Comparison of ENCODE assay signal across 34 cellular contexts in genomic region chr2:99763764-99764163, GRCh38.
"Had no signal": no experiment of that assay in that cellular context is flagged by ENCODE, and none has a peak within 500 bp of the region (broad histone marks: within the 10 kb centered on the region; RNA-seq: fewer than 3 reads in every experiment).

No MANE protein-coding gene starts in this region.

- H3K27ac Mint-ChIP-seq: activated CD4-positive, alpha-beta memory T cell treated with anti-CD3 and anti-CD28 coated beads, Interleukin-2, amount 10 ng/mL, durations not matched to agents 7 days and 5 days; activated CD8-positive, alpha-beta memory T cell treated with anti-CD3 and anti-CD28 coated beads, Interleukin-2, amount 10 ng/mL, durations not matched to agents 7 days and 5 days; activated naive CD4-positive, alpha-beta T cell treated with anti-CD3 and anti-CD28 coated beads, Interleukin-2, amount 50 U/mL, for 24 hours; activated naive CD8-positive, alpha-beta T cell treated with anti-CD3 and anti-CD28 coated beads, Interleukin-2, amount 10 ng/mL, durations not matched to agents 7 days and 5 days; activated T-cell treated with anti-CD3 and anti-CD28 coated beads, Interleukin-2, amount 50 U/mL, for 72 hours; activated T-helper 17 cell treated with anti-CD3 and anti-CD28 coated beads, Interleukin-2, amount 50 U/mL, for 72 hours; WTC11 had no signal

- H3K4me3 Mint-ChIP-seq: activated CD4-positive, alpha-beta memory T cell treated with anti-CD3 and anti-CD28 coated beads, Interleukin-2, amount 10 ng/mL, durations not matched to agents 7 days and 5 days; activated CD8-positive, alpha-beta memory T cell treated with anti-CD3 and anti-CD28 coated beads, Interleukin-2, amount 10 ng/mL, durations not matched to agents 7 days and 5 days; activated naive CD4-positive, alpha-beta T cell treated with anti-CD3 and anti-CD28 coated beads, Interleukin-2, amount 50 U/mL, for 24 hours; activated naive CD8-positive, alpha-beta T cell treated with anti-CD3 and anti-CD28 coated beads, Interleukin-2, amount 10 ng/mL, durations not matched to agents 7 days and 5 days; activated T-cell treated with anti-CD3 and anti-CD28 coated beads, Interleukin-2, amount 50 U/mL, for 72 hours; activated T-helper 17 cell treated with anti-CD3 and anti-CD28 coated beads, Interleukin-2, amount 50 U/mL, for 72 hours; WTC11 had no signal

- H3K9me3 Mint-ChIP-seq: activated CD4-positive, alpha-beta memory T cell treated with anti-CD3 and anti-CD28 coated beads, Interleukin-2, amount 10 ng/mL, durations not matched to agents 7 days and 5 days; activated naive CD8-positive, alpha-beta T cell treated with anti-CD3 and anti-CD28 coated beads, Interleukin-2, amount 10 ng/mL, durations not matched to agents 7 days and 5 days; activated T-cell treated with anti-CD3 and anti-CD28 coated beads, Interleukin-2, amount 50 U/mL, for 72 hours had no signal

- FAIRE-seq: TTC549 had no signal

- ATAC-seq: activated CD8-positive, alpha-beta memory T cell treated with anti-CD3 and anti-CD28 coated beads, Interleukin-2, amount 10 ng/mL, durations not matched to agents 7 days and 5 days; activated T-cell treated with anti-CD3 and anti-CD28 coated beads, Interleukin-2, amount 50 U/mL, for 72 hours; activated T-helper 17 cell treated with anti-CD3 and anti-CD28 coated beads, Interleukin-2, amount 50 U/mL, for 72 hours; Panc1; WTC11 had no signal

- H3K9me3 ChIP-seq: ascending aorta, MG63, SJCRH30 had no signal

- H3K27me3 ChIP-seq: ascending aorta, cardiac muscle cell, MG63, SJCRH30 had no signal

- H3K4me1 ChIP-seq: ascending aorta, SJCRH30 had no signal

- H3K4me3 ChIP-seq: ascending aorta, cardiac muscle cell, MG63, SJCRH30, SK-N-MC had no signal

- DNase-seq: activated CD4-positive, alpha-beta memory T cell treated with anti-CD3 and anti-CD28 coated beads, Interleukin-2, amount 10 ng/mL, durations not matched to agents 7 days and 5 days; activated CD4-positive, alpha-beta T cell treated with anti-CD3 and anti-CD28 coated beads for 1 hour; activated CD4-positive, alpha-beta T cell treated with anti-CD3 and anti-CD28 coated beads for 48 hours; activated CD8-positive, alpha-beta memory T cell treated with anti-CD3 and anti-CD28 coated beads for 24 hours; activated CD8-positive, alpha-beta memory T cell treated with anti-CD3 and anti-CD28 coated beads, Interleukin-2, amount 10 ng/mL, durations not matched to agents 7 days and 5 days; activated CD8-positive, alpha-beta memory T cell treated with anti-CD3 and anti-CD28 coated beads, Interleukin-2, amount 50 U/mL, for 48 hours; activated effector memory CD4-positive, alpha-beta T cell treated with anti-CD3 and anti-CD28 coated beads, Interleukin-2, amount 50 U/mL, for 16 hours; activated naive CD4-positive, alpha-beta T cell; activated naive CD8-positive, alpha-beta T cell treated with anti-CD3 and anti-CD28 coated beads, Interleukin-2, amount 10 ng/mL, durations not matched to agents 7 days and 5 days; activated T-cell treated with anti-CD3 and anti-CD28 coated beads, Interleukin-2, amount 50 U/mL, for 72 hours; amygdala; Kasumi-1; KG1; MG63; NCI-H1092 treated with DMSO at 0.1 percent for 48 hours; NCI-H1417; NCI-H187 treated with DMSO at 0.1 percent for 48 hours; NCI-H2081; NCI-H2171 treated with DMSO at 0.1 percent for 48 hours; NCI-H2227 treated with DMSO at 0.1 percent for 48 hours; NCI-H446; NCI-H510A treated with DMSO at 0.1 percent for 48 hours; NCI-H69; NCI-H82; SHP77; SJCRH30 had no signal

- H3K27ac ChIP-seq: ascending aorta, cardiac muscle cell, SJCRH30, SK-N-MC had no signal

- H3K36me3 Mint-ChIP-seq: activated CD8-positive, alpha-beta memory T cell treated with anti-CD3 and anti-CD28 coated beads, Interleukin-2, amount 10 ng/mL, durations not matched to agents 7 days and 5 days; activated naive CD8-positive, alpha-beta T cell treated with anti-CD3 and anti-CD28 coated beads, Interleukin-2, amount 10 ng/mL, durations not matched to agents 7 days and 5 days; WTC11 had no signal

- H3K4me1 Mint-ChIP-seq: activated naive CD4-positive, alpha-beta T cell treated with anti-CD3 and anti-CD28 coated beads, Interleukin-2, amount 50 U/mL, for 24 hours; activated naive CD8-positive, alpha-beta T cell treated with anti-CD3 and anti-CD28 coated beads, Interleukin-2, amount 10 ng/mL, durations not matched to agents 7 days and 5 days; activated T-helper 17 cell treated with anti-CD3 and anti-CD28 coated beads, Interleukin-2, amount 50 U/mL, for 72 hours; WTC11 had no signal

- H3K27me3 Mint-ChIP-seq: activated naive CD4-positive, alpha-beta T cell treated with anti-CD3 and anti-CD28 coated beads, Interleukin-2, amount 50 U/mL, for 24 hours; activated naive CD8-positive, alpha-beta T cell treated with anti-CD3 and anti-CD28 coated beads, Interleukin-2, amount 10 ng/mL, durations not matched to agents 7 days and 5 days had no signal

- H3K36me3 ChIP-seq: ascending aorta, cardiac muscle cell, MG63, SJCRH30 had no signal
